8 cellular contexts compared by ENCODE assay signal in genomic region chr17:18185391-18185790, GRCh38. TPM values are rescaled to one million over a fixed set of nuclear protein-coding genes. Genes with fewer than 3 reads are reported as not detected.
DNase-seq lines count a peak whose midpoint lies in the region; ATAC-seq and TF ChIP-seq lines count a peak whose summit lies in the region.

No MANE protein-coding gene starts in this region.

- H3K36me3 ChIP-seq in SJSA1 (peaks cover 63% of the 10 kb centered on the region), esophagus squamous epithelium (peaks cover 0 to 15% (median 10%) of the 10 kb centered on the region in 3 donors), psoas muscle (ENCODE audit: insufficient read depth in 1 of 2, low read depth in 1 of 2) (peaks cover 4 to 16% of the 10 kb centered on the region in 2 donors)

- H3K4me1 ChIP-seq in SJSA1 (replicated peaks) (peaks cover 47% of the 10 kb centered on the region), esophagus squamous epithelium (peaks cover 62 to 80% (median 65%) of the 10 kb centered on the region in 3 donors), psoas muscle (peaks cover 48% of the 10 kb centered on the region)

- TF ChIP-seq CTCF in GM12864 (IDR thresholded peaks at IDR 0.05; ENCODE audit: low read depth, low read length, missing control alignments) (no peak), esophagus squamous epithelium (IDR thresholded peaks at IDR 0.05) (no peak), psoas muscle (IDR thresholded peaks at IDR 0.05) (no peak)

- 10% methylated on average over 3 of the region's 3 CpGs; no CpG with 5 or more reads in 1 of the 2 donors for WGBS in esophagus squamous epithelium, 2 donors
- WGBS in psoas muscle, 3 donors = 0 to 12% (median 3%) methylated on average over 3 of the region's 3 CpGs

- H3K9me3 ChIP-seq in SJSA1 (replicated peaks) (no peaks in the 10 kb centered on the region), esophagus squamous epithelium (no peaks in the 10 kb centered on the region), psoas muscle (no peaks in the 10 kb centered on the region)

- intact Hi-C loops in esophagus squamous epithelium (cut with DNase I) (no loop called here), psoas muscle (cut with DNase I) (no loop called here)

- H3K27ac ChIP-seq in SJSA1 (no peak overlapping the region), esophagus squamous epithelium (peak overlapping the region; percentile 12 to 95 (median 76)), psoas muscle (peak overlapping the region; percentile 96)

- no peaks in the 10 kb centered on the region for H3K27me3 ChIP-seq in SJSA1 (replicated peaks)
- H3K27me3 ChIP-seq in esophagus squamous epithelium = no peaks in the 10 kb centered on the region
- no peaks in the 10 kb centered on the region for H3K27me3 ChIP-seq in psoas muscle (ENCODE audit: insufficient read depth in 3 of 3, low read length in 2 of 3)

- DNase-seq in GM12864 (ENCODE audit: low read depth) = no peak
- DNase-seq in SJSA1 (ENCODE audit: low read depth in 1 of 2, low spot score in 2 of 2) = no peak
- DNase-seq in esophagus squamous epithelium (lab: John Stamatoyannopoulos, UW) = no peak
- DNase-seq in psoas muscle = no peak
- DNase-seq in amygdala (lab: John Stamatoyannopoulos, UW) = no peak
- DNase-seq in cortex of kidney (lab: John Stamatoyannopoulos, UW) = no peak

- ATAC-seq in psoas muscle = no peak
- ATAC-seq in HG03135 (IDR thresholded peaks at IDR 0.05; ENCODE audit: unreplicated experiment) = no peak
- ATAC-seq in GM21367 (IDR thresholded peaks at IDR 0.05; ENCODE audit: unreplicated experiment) = no peak

- no peak for TF ChIP-seq POLR2A in esophagus squamous epithelium (IDR thresholded peaks at IDR 0.05)

- peak overlapping the region; percentile 74 for H3K4me3 ChIP-seq in GM12864 (ENCODE audit: low read depth, low read length)
- H3K4me3 ChIP-seq in SJSA1 = peak overlapping the region; percentile 19
- peak overlapping the region; percentile 71 to 97 (median 73) for H3K4me3 ChIP-seq in esophagus squamous epithelium
- peak overlapping the region; percentile 96 for H3K4me3 ChIP-seq in psoas muscle

RNA-seq across cellular contexts. Expression of gene ALKBH5, which starts 1.8 kb away (rescaled TPM):
- 52.3 and 61.3 TPM in 2 replicates for total RNA-seq in SJSA1 (2014; rRNA removed; shearing (Covaris generic))
- total RNA-seq in esophagus squamous epithelium = 10 to 100 TPM; 55.8 to 58.9 (median 56.9) TPM
- 100 to 1,000 TPM; 202 to 219 (median 211) TPM for total RNA-seq in psoas muscle
- 100 to 1,000 TPM in 2 of 3 donors, 10 to 100 TPM in 1; 91.7 to 235 (median 111) TPM for polyA plus RNA-seq in psoas muscle

RNA-seq across cellular contexts. Expression of gene LLGL1, which starts 40.0 kb away (rescaled TPM):
- total RNA-seq in SJSA1 (2014; rRNA removed; shearing (Covaris generic)) = 15.9 and 19.3 TPM in 2 replicates
- total RNA-seq in esophagus squamous epithelium (10 to 100 TPM; 25.7 to 30.3 (median 28.0) TPM), psoas muscle (1 to 10 TPM; 6.6 to 9.4 (median 8.5) TPM)
- polyA plus RNA-seq in psoas muscle = 1 to 10 TPM; 5.1 to 9.5 (median 6.2) TPM

Comparison
In these comparisons a context has a peak if more than half of its experiments do, and no peak if none do; other contexts are left out.
1. H3K4me3 ChIP-seq: peak in every context shown above with its lines; median percentile 96 in psoas muscle; 74 in GM12864; 73 in esophagus squamous epithelium; 19 in SJSA1.